In the genomic region with DNA sequence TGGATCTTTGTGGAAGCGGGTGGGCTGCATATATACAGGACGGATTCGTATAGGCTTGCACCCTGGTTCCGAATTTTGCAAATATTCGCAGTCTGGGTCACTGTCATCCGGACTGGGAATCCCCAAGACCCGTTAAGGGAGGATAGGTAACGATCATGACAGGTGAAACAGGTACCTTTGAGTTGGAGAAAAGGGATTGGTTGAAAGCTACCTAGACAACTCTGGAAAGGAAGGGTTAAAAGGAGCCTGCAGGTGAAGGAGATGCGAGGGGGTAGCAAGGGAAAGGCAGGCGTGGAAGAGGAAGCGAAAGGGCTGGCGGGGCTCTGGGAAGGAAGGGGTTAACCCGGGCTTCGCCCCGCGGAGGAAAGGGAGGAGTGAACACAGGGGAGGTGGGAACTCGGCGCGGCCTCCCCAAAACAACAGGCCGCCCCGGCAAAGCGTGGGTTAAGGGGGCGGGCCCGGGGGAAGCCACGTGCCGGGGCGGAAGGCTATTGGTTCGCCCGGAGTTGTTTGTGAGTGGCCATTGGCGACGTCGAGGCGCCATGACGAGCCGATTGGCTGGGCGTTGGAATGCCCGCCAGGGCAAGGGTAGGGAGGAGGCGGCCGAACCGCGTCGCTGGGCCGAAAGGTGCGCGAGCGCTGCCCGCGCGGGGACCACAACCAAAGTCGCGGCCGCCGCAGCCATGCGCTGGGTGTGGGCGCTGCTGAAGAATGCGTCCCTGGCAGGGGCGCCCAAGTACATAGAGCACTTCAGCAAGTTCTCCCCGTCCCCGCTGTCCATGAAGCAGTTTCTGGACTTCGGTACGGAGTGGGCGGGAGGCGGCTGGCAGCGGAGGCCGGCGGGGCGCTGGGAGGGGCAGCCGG, we compare ENCODE assay signal across 1 cellular context.
A peak's percentile ranks its signal among the peaks of the same experiment; 100 is the strongest.
TF ChIP-seq lines count a peak whose summit lies in the region.

A gene (plus strand): TSS at position 599 of the 864 bp plus-strand sequence. CDS start 85 bp downstream, at position 684.

TF ChIP-seq in K562, 482 proteins besides CTCF, POLR2A, EP300 and RAD21 (continued from another document and continues in another):
- TF ChIP-seq, protein P1, sequence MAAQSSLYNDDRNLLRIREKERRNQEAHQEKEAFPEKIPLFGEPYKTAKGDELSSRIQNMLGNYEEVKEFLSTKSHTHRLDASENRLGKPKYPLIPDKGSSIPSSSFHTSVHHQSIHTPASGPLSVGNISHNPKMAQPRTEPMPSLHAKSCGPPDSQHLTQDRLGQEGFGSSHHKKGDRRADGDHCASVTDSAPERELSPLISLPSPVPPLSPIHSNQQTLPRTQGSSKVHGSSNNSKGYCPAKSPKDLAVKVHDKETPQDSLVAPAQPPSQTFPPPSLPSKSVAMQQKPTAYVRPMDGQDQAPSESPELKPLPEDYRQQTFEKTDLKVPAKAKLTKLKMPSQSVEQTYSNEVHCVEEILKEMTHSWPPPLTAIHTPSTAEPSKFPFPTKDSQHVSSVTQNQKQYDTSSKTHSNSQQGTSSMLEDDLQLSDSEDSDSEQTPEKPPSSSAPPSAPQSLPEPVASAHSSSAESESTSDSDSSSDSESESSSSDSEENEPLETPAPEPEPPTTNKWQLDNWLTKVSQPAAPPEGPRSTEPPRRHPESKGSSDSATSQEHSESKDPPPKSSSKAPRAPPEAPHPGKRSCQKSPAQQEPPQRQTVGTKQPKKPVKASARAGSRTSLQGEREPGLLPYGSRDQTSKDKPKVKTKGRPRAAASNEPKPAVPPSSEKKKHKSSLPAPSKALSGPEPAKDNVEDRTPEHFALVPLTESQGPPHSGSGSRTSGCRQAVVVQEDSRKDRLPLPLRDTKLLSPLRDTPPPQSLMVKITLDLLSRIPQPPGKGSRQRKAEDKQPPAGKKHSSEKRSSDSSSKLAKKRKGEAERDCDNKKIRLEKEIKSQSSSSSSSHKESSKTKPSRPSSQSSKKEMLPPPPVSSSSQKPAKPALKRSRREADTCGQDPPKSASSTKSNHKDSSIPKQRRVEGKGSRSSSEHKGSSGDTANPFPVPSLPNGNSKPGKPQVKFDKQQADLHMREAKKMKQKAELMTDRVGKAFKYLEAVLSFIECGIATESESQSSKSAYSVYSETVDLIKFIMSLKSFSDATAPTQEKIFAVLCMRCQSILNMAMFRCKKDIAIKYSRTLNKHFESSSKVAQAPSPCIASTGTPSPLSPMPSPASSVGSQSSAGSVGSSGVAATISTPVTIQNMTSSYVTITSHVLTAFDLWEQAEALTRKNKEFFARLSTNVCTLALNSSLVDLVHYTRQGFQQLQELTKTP (IDR thresholded peaks at IDR 0.05; ENCODE audit: low read depth in 1 of 2, partially characterized antibody in 2 of 2), result no peak
- no peak for TF ChIP-seq SREBF2 (CRISPR knock-in tag; IDR thresholded peaks at IDR 0.05)
- 0 out of 2 replicates have a peak, but pooled peaks have one; percentile 21 for TF ChIP-seq RNF2 (IDR thresholded peaks at IDR 0.05)
- TF ChIP-seq, protein P2, sequence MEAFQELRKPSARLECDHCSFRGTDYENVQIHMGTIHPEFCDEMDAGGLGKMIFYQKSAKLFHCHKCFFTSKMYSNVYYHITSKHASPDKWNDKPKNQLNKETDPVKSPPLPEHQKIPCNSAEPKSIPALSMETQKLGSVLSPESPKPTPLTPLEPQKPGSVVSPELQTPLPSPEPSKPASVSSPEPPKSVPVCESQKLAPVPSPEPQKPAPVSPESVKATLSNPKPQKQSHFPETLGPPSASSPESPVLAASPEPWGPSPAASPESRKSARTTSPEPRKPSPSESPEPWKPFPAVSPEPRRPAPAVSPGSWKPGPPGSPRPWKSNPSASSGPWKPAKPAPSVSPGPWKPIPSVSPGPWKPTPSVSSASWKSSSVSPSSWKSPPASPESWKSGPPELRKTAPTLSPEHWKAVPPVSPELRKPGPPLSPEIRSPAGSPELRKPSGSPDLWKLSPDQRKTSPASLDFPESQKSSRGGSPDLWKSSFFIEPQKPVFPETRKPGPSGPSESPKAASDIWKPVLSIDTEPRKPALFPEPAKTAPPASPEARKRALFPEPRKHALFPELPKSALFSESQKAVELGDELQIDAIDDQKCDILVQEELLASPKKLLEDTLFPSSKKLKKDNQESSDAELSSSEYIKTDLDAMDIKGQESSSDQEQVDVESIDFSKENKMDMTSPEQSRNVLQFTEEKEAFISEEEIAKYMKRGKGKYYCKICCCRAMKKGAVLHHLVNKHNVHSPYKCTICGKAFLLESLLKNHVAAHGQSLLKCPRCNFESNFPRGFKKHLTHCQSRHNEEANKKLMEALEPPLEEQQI (IDR thresholded peaks at IDR 0.05), result no peak
- no peak for TF ChIP-seq YBX1 (IDR thresholded peaks at IDR 0.05)
- TF ChIP-seq, protein P3, sequence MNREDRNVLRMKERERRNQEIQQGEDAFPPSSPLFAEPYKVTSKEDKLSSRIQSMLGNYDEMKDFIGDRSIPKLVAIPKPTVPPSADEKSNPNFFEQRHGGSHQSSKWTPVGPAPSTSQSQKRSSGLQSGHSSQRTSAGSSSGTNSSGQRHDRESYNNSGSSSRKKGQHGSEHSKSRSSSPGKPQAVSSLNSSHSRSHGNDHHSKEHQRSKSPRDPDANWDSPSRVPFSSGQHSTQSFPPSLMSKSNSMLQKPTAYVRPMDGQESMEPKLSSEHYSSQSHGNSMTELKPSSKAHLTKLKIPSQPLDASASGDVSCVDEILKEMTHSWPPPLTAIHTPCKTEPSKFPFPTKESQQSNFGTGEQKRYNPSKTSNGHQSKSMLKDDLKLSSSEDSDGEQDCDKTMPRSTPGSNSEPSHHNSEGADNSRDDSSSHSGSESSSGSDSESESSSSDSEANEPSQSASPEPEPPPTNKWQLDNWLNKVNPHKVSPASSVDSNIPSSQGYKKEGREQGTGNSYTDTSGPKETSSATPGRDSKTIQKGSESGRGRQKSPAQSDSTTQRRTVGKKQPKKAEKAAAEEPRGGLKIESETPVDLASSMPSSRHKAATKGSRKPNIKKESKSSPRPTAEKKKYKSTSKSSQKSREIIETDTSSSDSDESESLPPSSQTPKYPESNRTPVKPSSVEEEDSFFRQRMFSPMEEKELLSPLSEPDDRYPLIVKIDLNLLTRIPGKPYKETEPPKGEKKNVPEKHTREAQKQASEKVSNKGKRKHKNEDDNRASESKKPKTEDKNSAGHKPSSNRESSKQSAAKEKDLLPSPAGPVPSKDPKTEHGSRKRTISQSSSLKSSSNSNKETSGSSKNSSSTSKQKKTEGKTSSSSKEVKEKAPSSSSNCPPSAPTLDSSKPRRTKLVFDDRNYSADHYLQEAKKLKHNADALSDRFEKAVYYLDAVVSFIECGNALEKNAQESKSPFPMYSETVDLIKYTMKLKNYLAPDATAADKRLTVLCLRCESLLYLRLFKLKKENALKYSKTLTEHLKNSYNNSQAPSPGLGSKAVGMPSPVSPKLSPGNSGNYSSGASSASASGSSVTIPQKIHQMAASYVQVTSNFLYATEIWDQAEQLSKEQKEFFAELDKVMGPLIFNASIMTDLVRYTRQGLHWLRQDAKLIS (CRISPR knock-in tag; IDR thresholded peaks at IDR 0.05), result no peak
- no peak for TF ChIP-seq ELF2 (CRISPR knock-in tag; IDR thresholded peaks at IDR 0.05)
- no peak for TF ChIP-seq BMI1 (IDR thresholded peaks at IDR 0.05; ENCODE audit: low read length)
- TF ChIP-seq TAF9B (IDR thresholded peaks at IDR 0.05; ENCODE audit: partially characterized antibody), result no peak
- TF ChIP-seq ZNF57 (CRISPR knock-in tag; IDR thresholded peaks at IDR 0.05), result no peak
- no peak for TF ChIP-seq CEBPG (CRISPR knock-in tag; IDR thresholded peaks at IDR 0.05)
- TF ChIP-seq CEBPG (tag; conservative IDR thresholded peaks at IDR 0.05 in 1 of 2, IDR thresholded peaks at IDR 0.05 in 1 of 2), result no peak
- TF ChIP-seq, protein P4, sequence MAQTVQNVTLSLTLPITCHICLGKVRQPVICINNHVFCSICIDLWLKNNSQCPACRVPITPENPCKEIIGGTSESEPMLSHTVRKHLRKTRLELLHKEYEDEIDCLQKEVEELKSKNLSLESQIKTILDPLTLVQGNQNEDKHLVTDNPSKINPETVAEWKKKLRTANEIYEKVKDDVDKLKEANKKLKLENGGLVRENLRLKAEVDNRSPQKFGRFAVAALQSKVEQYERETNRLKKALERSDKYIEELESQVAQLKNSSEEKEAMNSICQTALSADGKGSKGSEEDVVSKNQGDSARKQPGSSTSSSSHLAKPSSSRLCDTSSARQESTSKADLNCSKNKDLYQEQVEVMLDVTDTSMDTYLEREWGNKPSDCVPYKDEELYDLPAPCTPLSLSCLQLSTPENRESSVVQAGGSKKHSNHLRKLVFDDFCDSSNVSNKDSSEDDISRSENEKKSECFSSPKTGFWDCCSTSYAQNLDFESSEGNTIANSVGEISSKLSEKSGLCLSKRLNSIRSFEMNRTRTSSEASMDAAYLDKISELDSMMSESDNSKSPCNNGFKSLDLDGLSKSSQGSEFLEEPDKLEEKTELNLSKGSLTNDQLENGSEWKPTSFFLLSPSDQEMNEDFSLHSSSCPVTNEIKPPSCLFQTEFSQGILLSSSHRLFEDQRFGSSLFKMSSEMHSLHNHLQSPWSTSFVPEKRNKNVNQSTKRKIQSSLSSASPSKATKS (CRISPR knock-in tag; IDR thresholded peaks at IDR 0.05), result no peak
- TF ChIP-seq ZNF717 (CRISPR knock-in tag; IDR thresholded peaks at IDR 0.05), result no peak
- TF ChIP-seq SP1 (CRISPR knock-in tag; IDR thresholded peaks at IDR 0.05), result peak; percentile 96
- peak; percentile 12 for TF ChIP-seq PHF20 (IDR thresholded peaks at IDR 0.05; ENCODE audit: partially characterized antibody)
- TF ChIP-seq, protein P5, sequence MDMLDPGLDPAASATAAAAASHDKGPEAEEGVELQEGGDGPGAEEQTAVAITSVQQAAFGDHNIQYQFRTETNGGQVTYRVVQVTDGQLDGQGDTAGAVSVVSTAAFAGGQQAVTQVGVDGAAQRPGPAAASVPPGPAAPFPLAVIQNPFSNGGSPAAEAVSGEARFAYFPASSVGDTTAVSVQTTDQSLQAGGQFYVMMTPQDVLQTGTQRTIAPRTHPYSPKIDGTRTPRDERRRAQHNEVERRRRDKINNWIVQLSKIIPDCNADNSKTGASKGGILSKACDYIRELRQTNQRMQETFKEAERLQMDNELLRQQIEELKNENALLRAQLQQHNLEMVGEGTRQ (CRISPR knock-in tag; IDR thresholded peaks at IDR 0.05), result peak; percentile 96
- TF ChIP-seq STAT5B (CRISPR knock-in tag; IDR thresholded peaks at IDR 0.05), result no peak
- TF ChIP-seq, protein P6, sequence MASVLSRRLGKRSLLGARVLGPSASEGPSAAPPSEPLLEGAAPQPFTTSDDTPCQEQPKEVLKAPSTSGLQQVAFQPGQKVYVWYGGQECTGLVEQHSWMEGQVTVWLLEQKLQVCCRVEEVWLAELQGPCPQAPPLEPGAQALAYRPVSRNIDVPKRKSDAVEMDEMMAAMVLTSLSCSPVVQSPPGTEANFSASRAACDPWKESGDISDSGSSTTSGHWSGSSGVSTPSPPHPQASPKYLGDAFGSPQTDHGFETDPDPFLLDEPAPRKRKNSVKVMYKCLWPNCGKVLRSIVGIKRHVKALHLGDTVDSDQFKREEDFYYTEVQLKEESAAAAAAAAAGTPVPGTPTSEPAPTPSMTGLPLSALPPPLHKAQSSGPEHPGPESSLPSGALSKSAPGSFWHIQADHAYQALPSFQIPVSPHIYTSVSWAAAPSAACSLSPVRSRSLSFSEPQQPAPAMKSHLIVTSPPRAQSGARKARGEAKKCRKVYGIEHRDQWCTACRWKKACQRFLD (CRISPR knock-in tag; IDR thresholded peaks at IDR 0.05), result no peak
- TF ChIP-seq ATF1 (CRISPR knock-in tag; IDR thresholded peaks at IDR 0.05), result no peak
- TF ChIP-seq ATF1 (tag; IDR thresholded peaks at IDR 0.05), result peak; percentile 33
- TF ChIP-seq, protein P7, sequence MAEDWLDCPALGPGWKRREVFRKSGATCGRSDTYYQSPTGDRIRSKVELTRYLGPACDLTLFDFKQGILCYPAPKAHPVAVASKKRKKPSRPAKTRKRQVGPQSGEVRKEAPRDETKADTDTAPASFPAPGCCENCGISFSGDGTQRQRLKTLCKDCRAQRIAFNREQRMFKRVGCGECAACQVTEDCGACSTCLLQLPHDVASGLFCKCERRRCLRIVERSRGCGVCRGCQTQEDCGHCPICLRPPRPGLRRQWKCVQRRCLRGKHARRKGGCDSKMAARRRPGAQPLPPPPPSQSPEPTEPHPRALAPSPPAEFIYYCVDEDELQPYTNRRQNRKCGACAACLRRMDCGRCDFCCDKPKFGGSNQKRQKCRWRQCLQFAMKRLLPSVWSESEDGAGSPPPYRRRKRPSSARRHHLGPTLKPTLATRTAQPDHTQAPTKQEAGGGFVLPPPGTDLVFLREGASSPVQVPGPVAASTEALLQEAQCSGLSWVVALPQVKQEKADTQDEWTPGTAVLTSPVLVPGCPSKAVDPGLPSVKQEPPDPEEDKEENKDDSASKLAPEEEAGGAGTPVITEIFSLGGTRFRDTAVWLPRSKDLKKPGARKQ (CRISPR knock-in tag; IDR thresholded peaks at IDR 0.05), result peak; percentile 50; the same call in 1 of the 2 replicates
- TF ChIP-seq, protein P8, sequence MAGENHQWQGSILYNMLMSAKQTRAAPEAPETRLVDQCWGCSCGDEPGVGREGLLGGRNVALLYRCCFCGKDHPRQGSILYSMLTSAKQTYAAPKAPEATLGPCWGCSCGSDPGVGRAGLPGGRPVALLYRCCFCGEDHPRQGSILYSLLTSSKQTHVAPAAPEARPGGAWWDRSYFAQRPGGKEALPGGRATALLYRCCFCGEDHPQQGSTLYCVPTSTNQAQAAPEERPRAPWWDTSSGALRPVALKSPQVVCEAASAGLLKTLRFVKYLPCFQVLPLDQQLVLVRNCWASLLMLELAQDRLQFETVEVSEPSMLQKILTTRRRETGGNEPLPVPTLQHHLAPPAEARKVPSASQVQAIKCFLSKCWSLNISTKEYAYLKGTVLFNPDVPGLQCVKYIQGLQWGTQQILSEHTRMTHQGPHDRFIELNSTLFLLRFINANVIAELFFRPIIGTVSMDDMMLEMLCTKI (IDR thresholded peaks at IDR 0.05; ENCODE audit: partially characterized antibody), result no peak
- TF ChIP-seq PRMT5 (CRISPR knock-in tag; IDR thresholded peaks at IDR 0.05), result no peak
- no peak for TF ChIP-seq ZFP1 (CRISPR knock-in tag; IDR thresholded peaks at IDR 0.05)
- no peak for TF ChIP-seq ZNF212 (CRISPR knock-in tag; IDR thresholded peaks at IDR 0.05)
- peak; percentile 36 for TF ChIP-seq CREM (IDR thresholded peaks at IDR 0.05; ENCODE audit: low read depth)
- no peak for TF ChIP-seq ZNF175 (CRISPR knock-in tag; IDR thresholded peaks at IDR 0.05; ENCODE audit: low read depth)
- no peak for TF ChIP-seq ZNF324 (CRISPR knock-in tag; IDR thresholded peaks at IDR 0.05)
- TF ChIP-seq, protein P9, sequence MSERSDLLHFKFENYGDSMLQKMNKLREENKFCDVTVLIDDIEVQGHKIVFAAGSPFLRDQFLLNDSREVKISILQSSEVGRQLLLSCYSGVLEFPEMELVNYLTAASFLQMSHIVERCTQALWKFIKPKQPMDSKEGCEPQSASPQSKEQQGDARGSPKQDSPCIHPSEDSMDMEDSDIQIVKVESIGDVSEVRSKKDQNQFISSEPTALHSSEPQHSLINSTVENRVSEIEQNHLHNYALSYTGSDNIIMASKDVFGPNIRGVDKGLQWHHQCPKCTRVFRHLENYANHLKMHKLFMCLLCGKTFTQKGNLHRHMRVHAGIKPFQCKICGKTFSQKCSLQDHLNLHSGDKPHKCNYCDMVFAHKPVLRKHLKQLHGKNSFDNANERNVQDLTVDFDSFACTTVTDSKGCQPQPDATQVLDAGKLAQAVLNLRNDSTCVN (CRISPR knock-in tag; IDR thresholded peaks at IDR 0.05), result no peak
- peak; percentile 52; the same call in 1 of the 2 replicates for TF ChIP-seq CXXC5 (CRISPR knock-in tag; IDR thresholded peaks at IDR 0.05)
- peak; percentile 95 for TF ChIP-seq L3MBTL2 (IDR thresholded peaks at IDR 0.05)
- 0 out of 2 replicates have a peak, but pooled peaks have one; percentile 33 for TF ChIP-seq ZNF12 (CRISPR knock-in tag; IDR thresholded peaks at IDR 0.05)
- no peak for TF ChIP-seq RB1 (IDR thresholded peaks at IDR 0.05; ENCODE audit: low read depth)
- no peak for TF ChIP-seq MTA2 (IDR thresholded peaks at IDR 0.05; ENCODE audit: low read depth)
- TF ChIP-seq ZNF197 (CRISPR knock-in tag; IDR thresholded peaks at IDR 0.05; ENCODE audit: low read depth), result no peak
- TF ChIP-seq HNRNPUL1 (IDR thresholded peaks at IDR 0.05; ENCODE audit: low read length), result no peak
